ENCODE assay signal across 20 cellular contexts in the genomic region with DNA sequence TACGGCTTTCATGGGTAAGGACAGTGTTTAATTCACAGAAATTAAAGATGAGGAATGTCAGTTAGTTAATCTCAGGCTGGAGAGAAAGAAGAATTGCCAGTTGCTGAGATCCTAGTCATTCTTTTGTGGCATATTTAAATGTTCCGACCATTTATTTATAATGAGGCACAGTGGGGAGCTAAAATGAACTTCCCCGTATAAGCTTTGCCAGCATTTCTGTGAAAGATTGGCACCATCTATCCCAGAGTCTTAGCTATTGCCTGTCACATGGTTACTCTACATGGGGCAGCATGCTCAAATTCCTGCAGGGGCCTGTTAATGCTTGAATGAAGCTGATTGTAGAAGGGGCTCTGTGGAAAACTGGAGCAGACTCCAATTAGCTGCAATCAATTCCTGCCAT.
DNase-seq lines count a peak whose midpoint lies in the region; ATAC-seq, FAIRE-seq and TF ChIP-seq lines count a peak whose summit lies in the region.
"Had no signal": no experiment of that assay in that cellular context is flagged by ENCODE, and none has a peak within 500 bp of the region (broad histone marks: within the 10 kb centered on the region; RNA-seq: fewer than 3 reads in every experiment).

No MANE protein-coding gene starts in this region.

- H3K27ac ChIP-seq in A673 (ENCODE audit: low read depth, low read length, poor library complexity, severe bottlenecking) (no peak overlapping the region), neural cell (ENCODE audit: low read length) (no peak overlapping the region)
- H3K27ac ChIP-seq in CD8-positive, alpha-beta T cell (ENCODE audit: low read depth, low read length), result no peak overlapping the region
- H3K27ac ChIP-seq: 22Rv1, KMS-11 had no signal

- DNase-seq in A673 (ENCODE audit: low spot score) (peak; percentile 95), NCI-H526 treated with DMSO at 0.1 percent for 48 hours (lab: John Stamatoyannopoulos, UW) (peak; percentile 86), bronchial epithelial cell (ENCODE audit: low read depth) (peak; percentile 59), hippocampal formation (lab: John Stamatoyannopoulos, UW) (no peak)
- no peak for DNase-seq in activated naive CD4-positive, alpha-beta T cell (lab: John Stamatoyannopoulos, UW)
- no peak for DNase-seq in CD8-positive, alpha-beta T cell
- DNase-seq: C1 segment of cervical spinal cord; Calu3; CD8-positive, alpha-beta memory T cell; GDM1; NCI-H1105 treated with DMSO at 0.1 percent for 48 hours; NCI-H2029 treated with DMSO at 0.1 percent for 48 hours; NCI-H748 treated with DMSO at 0.1 percent for 48 hours; SIG-M5 had no signal

- no peaks in the 10 kb centered on the region for H3K79me2 ChIP-seq in neural cell (replicated peaks; ENCODE audit: insufficient read depth, low read length)

- H3K9me3 Mint-ChIP-seq in CD8-positive, alpha-beta T cell, result peaks cover 8% of the 10 kb centered on the region

- no peaks in the 10 kb centered on the region for H3K36me3 Mint-ChIP-seq in CD8-positive, alpha-beta T cell
- H3K36me3 Mint-ChIP-seq: CD8-positive, alpha-beta memory T cell had no signal

- POLR2A ChIA-PET in A673 (lab: Charles Lee; ENCODE audit: low non-redundant PET), result no interaction called here
- POLR2A ChIA-PET in CD8-positive, alpha-beta T cell (lab: Charles Lee), result no interaction called here

- no peaks in the 10 kb centered on the region for H3K27me3 Mint-ChIP-seq in CD8-positive, alpha-beta T cell (ENCODE audit: low read depth)
- H3K27me3 Mint-ChIP-seq: CD8-positive, alpha-beta memory T cell had no signal

- H3K9ac ChIP-seq in neural cell (ENCODE audit: low read length), result no peak overlapping the region
- H3K9ac ChIP-seq: KMS-11 had no signal

- H3K4me1 Mint-ChIP-seq in CD8-positive, alpha-beta T cell (ENCODE audit: low read depth), result no peaks in the 10 kb centered on the region
- H3K4me1 Mint-ChIP-seq: CD8-positive, alpha-beta memory T cell had no signal

- H3K4me3 Mint-ChIP-seq in CD8-positive, alpha-beta T cell, result no peak overlapping the region
- H3K4me3 Mint-ChIP-seq: CD8-positive, alpha-beta memory T cell had no signal

- TF ChIP-seq CTCF in A673 (conservative IDR thresholded peaks at IDR 0.05; ENCODE audit: low read depth, low read length) (no peak), bronchial epithelial cell (IDR thresholded peaks at IDR 0.05; ENCODE audit: insufficient read depth, low read length, severe bottlenecking) (no peak), neural cell (IDR thresholded peaks at IDR 0.05; ENCODE audit: poor library complexity, severe bottlenecking) (no peak)
- no peak for TF ChIP-seq CTCF in CD8-positive, alpha-beta T cell (IDR thresholded peaks at IDR 0.05)

- CTCF ChIA-PET in A673 (lab: Charles Lee), result interaction anchor here (0.6 to 1.0 kb wide), 3 partner anchors 141 to 518 kb away, joined by 3 to 4 read pairs (median 3); no protein-coding TSS in a partner anchor
- CTCF ChIA-PET in CD8-positive, alpha-beta T cell (lab: Charles Lee), result no interaction called here

- peaks cover 9% of the 10 kb centered on the region for H3F3A ChIP-seq in neural cell (ENCODE audit: insufficient read depth, low read length, poor library complexity, severe bottlenecking)

- peak; percentile 38 for TF ChIP-seq RAD21 in neural cell (conservative IDR thresholded peaks at IDR 0.05)

- no peak overlapping the region for H3K27ac Mint-ChIP-seq in CD8-positive, alpha-beta T cell
- H3K27ac Mint-ChIP-seq: CD8-positive, alpha-beta memory T cell had no signal

- H3K9me3 ChIP-seq in A673 (ENCODE audit: low read depth, low read length, poor library complexity, severe bottlenecking) (peaks cover 6% of the 10 kb centered on the region), neural cell (ENCODE audit: low read length) (no peaks in the 10 kb centered on the region)
- no peaks in the 10 kb centered on the region for H3K9me3 ChIP-seq in CD8-positive, alpha-beta T cell (ENCODE audit: low read length)

- H3K36me3 ChIP-seq in A673 (ENCODE audit: insufficient read depth, low read length, poor library complexity, severe bottlenecking) (no peaks in the 10 kb centered on the region), bronchial epithelial cell (ENCODE audit: control insufficient read depth, insufficient read depth, low read length) (no peaks in the 10 kb centered on the region), neural cell (ENCODE audit: insufficient read depth, low read length) (no peaks in the 10 kb centered on the region)
- no peaks in the 10 kb centered on the region for H3K36me3 ChIP-seq in CD8-positive, alpha-beta T cell (ENCODE audit: insufficient read depth, low read length)

- H3K4me3 ChIP-seq in A673 (ENCODE audit: low read depth, low read length, poor library complexity, severe bottlenecking) (no peak overlapping the region), bronchial epithelial cell (ENCODE audit: low read depth, low read length) (no peak overlapping the region), neural cell (ENCODE audit: low read length) (peak overlapping the region; percentile 13)
- no peak overlapping the region for H3K4me3 ChIP-seq in CD8-positive, alpha-beta T cell (ENCODE audit: low read depth, low read length)

- TF ChIP-seq EP300 in neural cell (conservative IDR thresholded peaks at IDR 0.05; ENCODE audit: poor library complexity, severe bottlenecking), result peak; percentile 59

- H4K20me1 ChIP-seq in neural cell (ENCODE audit: insufficient read depth), result no peaks in the 10 kb centered on the region

- no peak for FAIRE-seq in bronchial epithelial cell (lab: Jason Lieb, UNC)
- FAIRE-seq: HTR-8/SVneo had no signal

- no peaks in the 10 kb centered on the region for H3K27me3 ChIP-seq in A673 (replicated peaks; ENCODE audit: insufficient read depth, low read depth, low read length, poor library complexity)
- H3K27me3 ChIP-seq in bronchial epithelial cell (ENCODE audit: control insufficient read depth, insufficient read depth, low read length), result no peaks in the 10 kb centered on the region
- H3K27me3 ChIP-seq in neural cell (ENCODE audit: insufficient read depth, low read depth, low read length), result peaks cover 3% of the 10 kb centered on the region
- no peaks in the 10 kb centered on the region for H3K27me3 ChIP-seq in CD8-positive, alpha-beta T cell (ENCODE audit: insufficient read depth, low read length)

- H3K4me2 ChIP-seq in neural cell (ENCODE audit: low read length), result peak overlapping the region; percentile 2
- H3K4me2 ChIP-seq: KMS-11 had no signal

- no TSS peak for BruUV-seq in A673 (replicated peaks; lab: Mats Ljungman, UMichigan)

- no peaks in the 10 kb centered on the region for H3K9me2 ChIP-seq in neural cell (ENCODE audit: insufficient read depth, low read length)

- intact Hi-C loops in A673 (cut with micrococcal nuclease; ENCODE audit: unreplicated experiment), result loop anchor here (2.0 to 5.0 kb wide), 2 partner anchors 42 to 274 kb away; no protein-coding TSS in a partner anchor
- intact Hi-C loops in CD8-positive, alpha-beta T cell (cut with DNase I, micrococcal nuclease), result no loop called here

- no peak overlapping the region for H2AFZ ChIP-seq in neural cell (ENCODE audit: low read depth, low read length)

- no peak for ATAC-seq in CD8-positive, alpha-beta T cell
- no peak for ATAC-seq in SK-N-SH treated with all-trans-retinoic acid at 6 μM for 48 hours
- ATAC-seq: Panc1 had no signal

- peaks cover 32% of the 10 kb centered on the region for H3K4me1 ChIP-seq in A673 (ENCODE audit: insufficient read depth, low read length, poor library complexity, severe bottlenecking)
- H3K4me1 ChIP-seq in CD8-positive, alpha-beta T cell (ENCODE audit: insufficient read depth, low read length), result no peaks in the 10 kb centered on the region

TF ChIP-seq in neural cell, 6 proteins besides CTCF, POLR2A, EP300 and RAD21:
- TF ChIP-seq SMC3 (conservative IDR thresholded peaks at IDR 0.05; ENCODE audit: poor library complexity), result peak; percentile 11
- no peak for TF ChIP-seq EZH2 (IDR thresholded peaks at IDR 0.05; ENCODE audit: borderline replicate concordance, insufficient read depth, low read length, poor library complexity, severe bottlenecking)

TF ChIP-seq in SK-N-SH treated with all-trans-retinoic acid at 6 μM for 48 hours, 23 proteins besides CTCF, POLR2A, EP300 and RAD21 (continues in another document):
- TF ChIP-seq ZNF70 (CRISPR knock-in tag; IDR thresholded peaks at IDR 0.05), result no peak
- TF ChIP-seq TOX (CRISPR knock-in tag; IDR thresholded peaks at IDR 0.05; ENCODE audit: borderline replicate concordance), result no peak
- no peak for TF ChIP-seq ZC3H10 (CRISPR knock-in tag; IDR thresholded peaks at IDR 0.05)
- TF ChIP-seq BACH2 (CRISPR knock-in tag; IDR thresholded peaks at IDR 0.05; ENCODE audit: borderline replicate concordance), result no peak
- no peak for TF ChIP-seq OSR1 (CRISPR knock-in tag; IDR thresholded peaks at IDR 0.05)
- no peak for TF ChIP-seq SNAI2 (CRISPR knock-in tag; IDR thresholded peaks at IDR 0.05)
- TF ChIP-seq, protein P1, sequence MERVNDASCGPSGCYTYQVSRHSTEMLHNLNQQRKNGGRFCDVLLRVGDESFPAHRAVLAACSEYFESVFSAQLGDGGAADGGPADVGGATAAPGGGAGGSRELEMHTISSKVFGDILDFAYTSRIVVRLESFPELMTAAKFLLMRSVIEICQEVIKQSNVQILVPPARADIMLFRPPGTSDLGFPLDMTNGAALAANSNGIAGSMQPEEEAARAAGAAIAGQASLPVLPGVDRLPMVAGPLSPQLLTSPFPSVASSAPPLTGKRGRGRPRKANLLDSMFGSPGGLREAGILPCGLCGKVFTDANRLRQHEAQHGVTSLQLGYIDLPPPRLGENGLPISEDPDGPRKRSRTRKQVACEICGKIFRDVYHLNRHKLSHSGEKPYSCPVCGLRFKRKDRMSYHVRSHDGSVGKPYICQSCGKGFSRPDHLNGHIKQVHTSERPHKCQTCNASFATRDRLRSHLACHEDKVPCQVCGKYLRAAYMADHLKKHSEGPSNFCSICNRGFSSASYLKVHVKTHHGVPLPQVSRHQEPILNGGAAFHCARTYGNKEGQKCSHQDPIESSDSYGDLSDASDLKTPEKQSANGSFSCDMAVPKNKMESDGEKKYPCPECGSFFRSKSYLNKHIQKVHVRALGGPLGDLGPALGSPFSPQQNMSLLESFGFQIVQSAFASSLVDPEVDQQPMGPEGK (CRISPR knock-in tag; IDR thresholded peaks at IDR 0.05; ENCODE audit: borderline replicate concordance), result no peak
- TF ChIP-seq ARNTL (CRISPR knock-in tag; IDR thresholded peaks at IDR 0.05; ENCODE audit: borderline replicate concordance, low read depth), result no peak
- TF ChIP-seq, protein P2, sequence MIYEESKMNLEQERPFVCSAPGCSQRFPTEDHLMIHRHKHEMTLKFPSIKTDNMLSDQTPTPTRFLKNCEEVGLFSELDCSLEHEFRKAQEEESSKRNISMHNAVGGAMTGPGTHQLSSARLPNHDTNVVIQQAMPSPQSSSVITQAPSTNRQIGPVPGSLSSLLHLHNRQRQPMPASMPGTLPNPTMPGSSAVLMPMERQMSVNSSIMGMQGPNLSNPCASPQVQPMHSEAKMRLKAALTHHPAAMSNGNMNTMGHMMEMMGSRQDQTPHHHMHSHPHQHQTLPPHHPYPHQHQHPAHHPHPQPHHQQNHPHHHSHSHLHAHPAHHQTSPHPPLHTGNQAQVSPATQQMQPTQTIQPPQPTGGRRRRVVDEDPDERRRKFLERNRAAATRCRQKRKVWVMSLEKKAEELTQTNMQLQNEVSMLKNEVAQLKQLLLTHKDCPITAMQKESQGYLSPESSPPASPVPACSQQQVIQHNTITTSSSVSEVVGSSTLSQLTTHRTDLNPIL (CRISPR knock-in tag; IDR thresholded peaks at IDR 0.05; ENCODE audit: low read depth), result no peak
- no peak for TF ChIP-seq ZNF565 (CRISPR knock-in tag; conservative IDR thresholded peaks at IDR 0.05; ENCODE audit: low read depth)

Comparison
In these comparisons a context has a peak if more than half of its experiments do, and no peak if none do; other contexts are left out.
1. DNase-seq: peak in A673 (single experiment), NCI-H526 treated with DMSO at 0.1 percent for 48 hours (single experiment) and bronchial epithelial cell (single experiment); none in hippocampal formation (0 of 2), activated naive CD4-positive, alpha-beta T cell (0 of 4) and CD8-positive, alpha-beta T cell (0 of 7).